In genomic region chr12:11228268-11228879, GRCh38 we compare ENCODE assay signal across 9 cellular contexts. TPM values are rescaled to one million over a fixed set of nuclear protein-coding genes. Genes with fewer than 3 reads are reported as not detected.
A peak's percentile ranks its signal among the peaks of the same experiment; 100 is the strongest.
DNase-seq lines count a peak whose midpoint lies in the region; FAIRE-seq and TF ChIP-seq lines count a peak whose summit lies in the region.
"Had no signal": no experiment of that assay in that cellular context is flagged by ENCODE, and none has a peak within 500 bp of the region (broad histone marks: within the 10 kb centered on the region; RNA-seq: fewer than 3 reads in every experiment).

No MANE protein-coding gene starts in this region.

- TF ChIP-seq CTCF in spleen (IDR thresholded peaks at IDR 0.05 in 8 of 11, conservative IDR thresholded peaks at IDR 0.05 in 3 of 11) (peak in 9 of 11 experiments; percentile 12 to 64 (median 43)), uterus (IDR thresholded peaks at IDR 0.05) (no peak)

- H3K4me1 ChIP-seq in spleen (no peaks in the 10 kb centered on the region), uterus (no peaks in the 10 kb centered on the region)

- H3K36me3 ChIP-seq in spleen (no peaks in the 10 kb centered on the region), uterus (no peaks in the 10 kb centered on the region)

- H3K9me3 Mint-ChIP-seq in activated CD4-positive, alpha-beta memory T cell treated with anti-CD3 and anti-CD28 coated beads for 36 hours: no peaks in the 10 kb centered on the region
- H3K9me3 Mint-ChIP-seq: activated naive CD4-positive, alpha-beta T cell treated with anti-CD3 and anti-CD28 coated beads, Interleukin-2, amount 50 U/mL, for 72 hours had no signal

- 51 to 69% (median 55%) methylated on average over 4 to 5 of the region's 5 CpGs for WGBS in spleen, 5 donors

- no peak overlapping the region for H3K4me3 ChIP-seq in spleen
- H3K4me3 ChIP-seq in uterus: no peak overlapping the region

- H3K27ac Mint-ChIP-seq in activated CD4-positive, alpha-beta memory T cell treated with anti-CD3 and anti-CD28 coated beads for 36 hours: no peak overlapping the region
- H3K27ac Mint-ChIP-seq: activated naive CD4-positive, alpha-beta T cell treated with anti-CD3 and anti-CD28 coated beads, Interleukin-2, amount 50 U/mL, for 72 hours had no signal

- H3K4me3 Mint-ChIP-seq in activated CD4-positive, alpha-beta memory T cell treated with anti-CD3 and anti-CD28 coated beads for 36 hours: no peak overlapping the region

- H3K4me1 Mint-ChIP-seq in activated CD4-positive, alpha-beta memory T cell treated with anti-CD3 and anti-CD28 coated beads for 36 hours (ENCODE audit: low read depth): no peaks in the 10 kb centered on the region

- no peak for TF ChIP-seq POLR2A in H54 (IDR thresholded peaks at IDR 0.05; ENCODE audit: low read depth, low read length)
- TF ChIP-seq POLR2A in spleen (IDR thresholded peaks at IDR 0.05): no peak
- no peak for TF ChIP-seq POLR2A in uterus (IDR thresholded peaks at IDR 0.05)

- POLR2A ChIA-PET in activated CD4-positive, alpha-beta memory T cell treated with anti-CD3 and anti-CD28 coated beads for 36 hours (lab: Charles Lee): no interaction called here

- H3K9me3 ChIP-seq in spleen: no peaks in the 10 kb centered on the region
- H3K9me3 ChIP-seq in uterus: no peaks in the 10 kb centered on the region

- no peaks in the 10 kb centered on the region for H3K27me3 Mint-ChIP-seq in activated CD4-positive, alpha-beta memory T cell treated with anti-CD3 and anti-CD28 coated beads for 36 hours

- DNase-seq in NCI-H2196 (lab: John Stamatoyannopoulos, UW; ENCODE audit: unreplicated experiment): peak; percentile 0
- DNase-seq in NCI-H2196 treated with DMSO at 0.1 percent for 48 hours (lab: John Stamatoyannopoulos, UW; ENCODE audit: unreplicated experiment): no peak
- DNase-seq in H54 (ENCODE audit: insufficient read length, low spot score): peak; percentile 5
- DNase-seq in NCI-H1694 treated with DMSO at 0.1 percent for 48 hours (lab: John Stamatoyannopoulos, UW): peak; percentile 74
- peak; percentile 52 for DNase-seq in activated CD4-positive, alpha-beta memory T cell treated with anti-CD3 and anti-CD28 coated beads for 36 hours
- DNase-seq in glomerular visceral epithelial cell (ENCODE audit: extremely low spot score): peak; percentile 23
- no peak for DNase-seq in spleen
- no peak for DNase-seq in uterus

- H3K27ac ChIP-seq in spleen: no peak overlapping the region
- no peak overlapping the region for H3K27ac ChIP-seq in uterus

- no peaks in the 10 kb centered on the region for H3K36me3 Mint-ChIP-seq in activated CD4-positive, alpha-beta memory T cell treated with anti-CD3 and anti-CD28 coated beads for 36 hours
- H3K36me3 Mint-ChIP-seq: activated naive CD4-positive, alpha-beta T cell treated with anti-CD3 and anti-CD28 coated beads, Interleukin-2, amount 50 U/mL, for 72 hours had no signal

- H3K27me3 ChIP-seq in spleen (replicated peaks in 1 of 7) (no peaks in the 10 kb centered on the region), uterus (no peaks in the 10 kb centered on the region)

- peak; percentile 96 for FAIRE-seq in H54 (lab: Jason Lieb, UNC)

- intact Hi-C loops in activated CD4-positive, alpha-beta memory T cell treated with anti-CD3 and anti-CD28 coated beads for 36 hours (cut with micrococcal nuclease): loop anchor here (1.0 kb wide), 1 partner anchor 258 kb away; no protein-coding TSS in a partner anchor
- intact Hi-C loops in spleen (cut with DNase I; ENCODE audit: low total_unique reads) (loop anchor here (5.0 kb wide), 1 partner anchor 259 kb away; no protein-coding TSS in a partner anchor), uterus (cut with DNase I; ENCODE audit: low total_unique reads) (no loop called here)

- CTCF ChIA-PET in activated CD4-positive, alpha-beta memory T cell treated with anti-CD3 and anti-CD28 coated beads for 36 hours (lab: Charles Lee): interaction anchor here (0.7 to 5.6 kb wide), 5 partner anchors 13 to 457 kb away, joined by 3 to 46 read pairs (median 4); no protein-coding TSS in a partner anchor

RNA-seq across cellular contexts. Expression of gene PRB3, which starts 41.1 kb away (rescaled TPM):
- total RNA-seq in activated CD4-positive, alpha-beta memory T cell treated with anti-CD3 and anti-CD28 coated beads for 36 hours: not detected
- not detected for total RNA-seq in spleen
- under 1 TPM in 2 of 3 donors, not detected in 1; 0.19 to 0.35 TPM for polyA plus RNA-seq in spleen
- total RNA-seq in uterus: not detected
- total RNA-seq: activated naive CD4-positive, alpha-beta T cell treated with anti-CD3 and anti-CD28 coated beads, Interleukin-2, amount 50 U/mL, for 72 hours had no signal

RNA-seq across cellular contexts. Expression of gene TAS2R42, which starts 41.6 kb away (rescaled TPM):
- total RNA-seq in activated CD4-positive, alpha-beta memory T cell treated with anti-CD3 and anti-CD28 coated beads for 36 hours: not detected
- total RNA-seq in spleen (not detected), uterus (not detected)
- polyA plus RNA-seq in spleen: not detected
- total RNA-seq: activated naive CD4-positive, alpha-beta T cell treated with anti-CD3 and anti-CD28 coated beads, Interleukin-2, amount 50 U/mL, for 72 hours had no signal

RNA-seq across cellular contexts. Expression of gene SMIM10L1, which starts 57.4 kb away (rescaled TPM):
- total RNA-seq in activated CD4-positive, alpha-beta memory T cell treated with anti-CD3 and anti-CD28 coated beads for 36 hours: 1 to 10 TPM; 5.9 to 6.5 TPM
- total RNA-seq in spleen (10 to 100 TPM in 3 of 7 donors, 1 to 10 TPM in 4; 6.5 to 11.9 (median 9.3) TPM), uterus (1 to 10 TPM; 3.6 to 7.5 (median 7.1) TPM)
- polyA plus RNA-seq in spleen: 1 to 10 TPM; 7.8 to 9.4 (median 8.9) TPM

Comparison
In these comparisons a context has a peak if more than half of its experiments do, and no peak if none do; other contexts are left out.
1. DNase-seq: peak in NCI-H2196 (single experiment), H54 (single experiment), NCI-H1694 treated with DMSO at 0.1 percent for 48 hours (single experiment), activated CD4-positive, alpha-beta memory T cell treated with anti-CD3 and anti-CD28 coated beads for 36 hours (single experiment) and glomerular visceral epithelial cell (single experiment); none in NCI-H2196 treated with DMSO at 0.1 percent for 48 hours (single experiment), spleen (single experiment) and uterus (0 of 2).
2. CTCF ChIP-seq: peak in spleen (9 of 11); none in uterus (0 of 4).